In the genomic region with DNA sequence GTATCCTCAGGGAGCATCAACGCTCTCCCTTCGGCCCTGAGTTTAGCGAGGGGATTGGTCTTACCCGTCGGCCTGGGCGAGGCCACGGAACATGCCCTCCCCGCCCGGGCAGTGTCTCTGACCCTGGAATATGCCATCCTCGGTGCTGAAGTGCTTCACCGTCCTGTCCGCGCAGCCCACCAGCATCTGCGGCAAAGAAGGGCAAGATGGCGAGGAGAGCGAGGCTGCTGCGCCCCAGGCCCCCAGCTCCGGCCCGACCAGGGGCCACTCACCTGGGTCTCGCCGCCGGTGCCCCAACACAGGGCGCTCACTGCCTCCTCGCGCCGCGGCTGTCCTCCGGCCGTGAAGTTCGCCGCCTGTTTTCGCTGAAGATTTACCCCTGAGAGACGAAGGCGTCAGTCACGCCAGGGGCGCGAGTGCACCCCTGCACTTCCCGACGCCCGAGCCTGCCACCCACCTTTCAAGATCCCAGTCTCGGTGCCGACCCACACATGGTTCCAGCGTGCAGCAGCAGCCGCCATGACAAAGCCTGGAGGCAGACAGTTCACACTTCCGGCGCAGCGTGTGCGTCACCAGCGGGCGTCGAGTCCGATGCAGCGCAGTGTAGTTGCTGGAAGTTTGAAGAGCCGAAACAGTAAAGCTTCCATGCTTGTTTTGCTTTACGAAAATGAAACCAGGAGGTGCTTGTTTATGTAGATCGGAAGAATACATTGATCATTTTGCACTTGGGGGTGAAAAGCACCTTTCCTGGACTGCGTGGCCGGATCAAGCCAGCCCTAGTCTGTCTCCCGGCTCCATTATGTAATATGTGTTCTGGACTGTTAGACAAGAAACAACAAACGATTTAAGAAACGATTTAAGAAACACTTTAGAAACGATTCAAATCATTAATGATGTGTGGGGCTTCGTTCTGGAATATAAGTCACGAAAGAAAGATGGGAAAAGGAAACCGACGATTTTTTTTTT, we compare ENCODE assay signal across 1 cellular context.
TF ChIP-seq lines count a peak whose summit lies in the region.

WDR74 (minus strand) TSS at position 541 of the 966 bp plus-strand sequence; CDS start at position 521, 20 bp downstream.

TF ChIP-seq in GM12878, 131 proteins besides CTCF, POLR2A, EP300 and RAD21 (continued from another document and continues in another):
- TF ChIP-seq, protein P1, sequence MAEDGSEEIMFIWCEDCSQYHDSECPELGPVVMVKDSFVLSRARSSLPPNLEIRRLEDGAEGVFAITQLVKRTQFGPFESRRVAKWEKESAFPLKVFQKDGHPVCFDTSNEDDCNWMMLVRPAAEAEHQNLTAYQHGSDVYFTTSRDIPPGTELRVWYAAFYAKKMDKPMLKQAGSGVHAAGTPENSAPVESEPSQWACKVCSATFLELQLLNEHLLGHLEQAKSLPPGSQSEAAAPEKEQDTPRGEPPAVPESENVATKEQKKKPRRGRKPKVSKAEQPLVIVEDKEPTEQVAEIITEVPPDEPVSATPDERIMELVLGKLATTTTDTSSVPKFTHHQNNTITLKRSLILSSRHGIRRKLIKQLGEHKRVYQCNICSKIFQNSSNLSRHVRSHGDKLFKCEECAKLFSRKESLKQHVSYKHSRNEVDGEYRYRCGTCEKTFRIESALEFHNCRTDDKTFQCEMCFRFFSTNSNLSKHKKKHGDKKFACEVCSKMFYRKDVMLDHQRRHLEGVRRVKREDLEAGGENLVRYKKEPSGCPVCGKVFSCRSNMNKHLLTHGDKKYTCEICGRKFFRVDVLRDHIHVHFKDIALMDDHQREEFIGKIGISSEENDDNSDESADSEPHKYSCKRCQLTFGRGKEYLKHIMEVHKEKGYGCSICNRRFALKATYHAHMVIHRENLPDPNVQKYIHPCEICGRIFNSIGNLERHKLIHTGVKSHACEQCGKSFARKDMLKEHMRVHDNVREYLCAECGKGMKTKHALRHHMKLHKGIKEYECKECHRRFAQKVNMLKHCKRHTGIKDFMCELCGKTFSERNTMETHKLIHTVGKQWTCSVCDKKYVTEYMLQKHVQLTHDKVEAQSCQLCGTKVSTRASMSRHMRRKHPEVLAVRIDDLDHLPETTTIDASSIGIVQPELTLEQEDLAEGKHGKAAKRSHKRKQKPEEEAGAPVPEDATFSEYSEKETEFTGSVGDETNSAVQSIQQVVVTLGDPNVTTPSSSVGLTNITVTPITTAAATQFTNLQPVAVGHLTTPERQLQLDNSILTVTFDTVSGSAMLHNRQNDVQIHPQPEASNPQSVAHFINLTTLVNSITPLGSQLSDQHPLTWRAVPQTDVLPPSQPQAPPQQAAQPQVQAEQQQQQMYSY (CRISPR knock-in tag; IDR thresholded peaks at IDR 0.05) = no peak
- no peak for TF ChIP-seq SMC3 (IDR thresholded peaks at IDR 0.05; ENCODE audit: borderline replicate concordance, low read length)
- TF ChIP-seq IKZF1 (conservative IDR thresholded peaks at IDR 0.05) = peak; percentile 82
- peak; percentile 74; the same call in 1 of the 2 replicates for TF ChIP-seq STAT3 (IDR thresholded peaks at IDR 0.05; ENCODE audit: low read depth, low read length)
- TF ChIP-seq CBX3 (IDR thresholded peaks at IDR 0.05; ENCODE audit: borderline replicate concordance, low read depth) = no peak
- no peak for TF ChIP-seq FOS (IDR thresholded peaks at IDR 0.05; ENCODE audit: borderline replicate concordance, extremely low read depth, insufficient read length)
- TF ChIP-seq TCF3 (IDR thresholded peaks at IDR 0.05; ENCODE audit: borderline replicate concordance, insufficient read depth, low read depth, low read length) = no peak
- TF ChIP-seq RAD51 (IDR thresholded peaks at IDR 0.05) = peak; percentile 26; the same call in 1 of the 2 replicates
- TF ChIP-seq SREBF2 (IDR thresholded peaks at IDR 0.05; ENCODE audit: low read length) = no peak
- peak; percentile 93 for TF ChIP-seq GABPA (IDR thresholded peaks at IDR 0.05; ENCODE audit: low read depth)
- TF ChIP-seq NR2C2 (IDR thresholded peaks at IDR 0.05; ENCODE audit: borderline replicate concordance, control insufficient read depth, insufficient read length, low read depth) = no peak
- peak; percentile 95 for TF ChIP-seq SMAD5 (IDR thresholded peaks at IDR 0.05; ENCODE audit: low read depth)
- TF ChIP-seq ZBTB4 (CRISPR knock-in tag; IDR thresholded peaks at IDR 0.05) = no peak
- TF ChIP-seq ZNF207 (IDR thresholded peaks at IDR 0.05; ENCODE audit: borderline replicate concordance) = peak; percentile 58
- TF ChIP-seq NFXL1 (IDR thresholded peaks at IDR 0.05; ENCODE audit: borderline replicate concordance) = no peak
- TF ChIP-seq, protein P2, sequence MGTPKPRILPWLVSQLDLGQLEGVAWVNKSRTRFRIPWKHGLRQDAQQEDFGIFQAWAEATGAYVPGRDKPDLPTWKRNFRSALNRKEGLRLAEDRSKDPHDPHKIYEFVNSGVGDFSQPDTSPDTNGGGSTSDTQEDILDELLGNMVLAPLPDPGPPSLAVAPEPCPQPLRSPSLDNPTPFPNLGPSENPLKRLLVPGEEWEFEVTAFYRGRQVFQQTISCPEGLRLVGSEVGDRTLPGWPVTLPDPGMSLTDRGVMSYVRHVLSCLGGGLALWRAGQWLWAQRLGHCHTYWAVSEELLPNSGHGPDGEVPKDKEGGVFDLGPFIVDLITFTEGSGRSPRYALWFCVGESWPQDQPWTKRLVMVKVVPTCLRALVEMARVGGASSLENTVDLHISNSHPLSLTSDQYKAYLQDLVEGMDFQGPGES (IDR thresholded peaks at IDR 0.05) = no peak
- TF ChIP-seq, protein P3, sequence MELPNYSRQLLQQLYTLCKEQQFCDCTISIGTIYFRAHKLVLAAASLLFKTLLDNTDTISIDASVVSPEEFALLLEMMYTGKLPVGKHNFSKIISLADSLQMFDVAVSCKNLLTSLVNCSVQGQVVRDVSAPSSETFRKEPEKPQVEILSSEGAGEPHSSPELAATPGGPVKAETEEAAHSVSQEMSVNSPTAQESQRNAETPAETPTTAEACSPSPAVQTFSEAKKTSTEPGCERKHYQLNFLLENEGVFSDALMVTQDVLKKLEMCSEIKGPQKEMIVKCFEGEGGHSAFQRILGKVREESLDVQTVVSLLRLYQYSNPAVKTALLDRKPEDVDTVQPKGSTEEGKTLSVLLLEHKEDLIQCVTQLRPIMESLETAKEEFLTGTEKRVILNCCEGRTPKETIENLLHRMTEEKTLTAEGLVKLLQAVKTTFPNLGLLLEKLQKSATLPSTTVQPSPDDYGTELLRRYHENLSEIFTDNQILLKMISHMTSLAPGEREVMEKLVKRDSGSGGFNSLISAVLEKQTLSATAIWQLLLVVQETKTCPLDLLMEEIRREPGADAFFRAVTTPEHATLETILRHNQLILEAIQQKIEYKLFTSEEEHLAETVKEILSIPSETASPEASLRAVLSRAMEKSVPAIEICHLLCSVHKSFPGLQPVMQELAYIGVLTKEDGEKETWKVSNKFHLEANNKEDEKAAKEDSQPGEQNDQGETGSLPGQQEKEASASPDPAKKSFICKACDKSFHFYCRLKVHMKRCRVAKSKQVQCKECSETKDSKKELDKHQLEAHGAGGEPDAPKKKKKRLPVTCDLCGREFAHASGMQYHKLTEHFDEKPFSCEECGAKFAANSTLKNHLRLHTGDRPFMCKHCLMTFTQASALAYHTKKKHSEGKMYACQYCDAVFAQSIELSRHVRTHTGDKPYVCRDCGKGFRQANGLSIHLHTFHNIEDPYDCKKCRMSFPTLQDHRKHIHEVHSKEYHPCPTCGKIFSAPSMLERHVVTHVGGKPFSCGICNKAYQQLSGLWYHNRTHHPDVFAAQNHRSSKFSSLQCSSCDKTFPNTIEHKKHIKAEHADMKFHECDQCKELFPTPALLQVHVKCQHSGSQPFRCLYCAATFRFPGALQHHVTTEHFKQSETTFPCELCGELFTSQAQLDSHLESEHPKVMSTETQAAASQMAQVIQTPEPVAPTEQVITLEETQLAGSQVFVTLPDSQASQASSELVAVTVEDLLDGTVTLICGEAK (IDR thresholded peaks at IDR 0.05; ENCODE audit: borderline replicate concordance) = peak; percentile 90
- TF ChIP-seq PML (IDR thresholded peaks at IDR 0.05; ENCODE audit: low read length) = peak; percentile 93
- peak in 1 of 2 experiments; percentile 38; a peak in 1 of 3 replicates for TF ChIP-seq EGR1 (IDR thresholded peaks at IDR 0.05; ENCODE audit: borderline replicate concordance in 1 of 2, low read depth in 2 of 2, low read length in 2 of 2)
- TF ChIP-seq JUNB (IDR thresholded peaks at IDR 0.05) = no peak
- TF ChIP-seq RB1 (IDR thresholded peaks at IDR 0.05; ENCODE audit: borderline replicate concordance) = peak; percentile 82; the same call in 1 of the 2 replicates
- TF ChIP-seq YBX1 (IDR thresholded peaks at IDR 0.05) = no peak
- no peak for TF ChIP-seq SUPT20H (IDR thresholded peaks at IDR 0.05; ENCODE audit: borderline replicate concordance, control insufficient read depth, low read depth, low read length)
- 0 out of 2 replicates have a peak, but pooled peaks have one; percentile 46 for TF ChIP-seq DPF2 (IDR thresholded peaks at IDR 0.05)
- TF ChIP-seq CHD4 (IDR thresholded peaks at IDR 0.05) = no peak
- 0 out of 2 replicates have a peak, but pooled peaks have one; percentile 30 for TF ChIP-seq HSF1 (IDR thresholded peaks at IDR 0.05; ENCODE audit: low read depth, low read length)
- peak; percentile 58; the same call in 1 of the 2 replicates for TF ChIP-seq PAX5 (IDR thresholded peaks at IDR 0.05; ENCODE audit: borderline replicate concordance, low read depth, low read length)
- TF ChIP-seq TAF1 (IDR thresholded peaks at IDR 0.05; ENCODE audit: borderline replicate concordance, low read depth, low read length) = peak; percentile 94
- TF ChIP-seq CHD2 (IDR thresholded peaks at IDR 0.05; ENCODE audit: borderline replicate concordance, low read depth, low read length) = peak; percentile 71
- peak; percentile 64 for TF ChIP-seq MLLT1 (IDR thresholded peaks at IDR 0.05)
- no peak for TF ChIP-seq IRF5 (IDR thresholded peaks at IDR 0.05; ENCODE audit: borderline replicate concordance)
- 0 out of 2 replicates have a peak, but pooled peaks have one; percentile 1 for TF ChIP-seq SPI1 (IDR thresholded peaks at IDR 0.05; ENCODE audit: borderline replicate concordance, insufficient read depth, low read depth, low read length)
- peak; percentile 26; the same call in 1 of the 2 replicates for TF ChIP-seq ESRRA (IDR thresholded peaks at IDR 0.05; ENCODE audit: low read length)
- TF ChIP-seq NR2C1 (IDR thresholded peaks at IDR 0.05) = peak; percentile 44; the same call in 1 of the 2 replicates
- peak; percentile 65 for TF ChIP-seq ATF7 (IDR thresholded peaks at IDR 0.05; ENCODE audit: low read depth)
- TF ChIP-seq, protein P4, sequence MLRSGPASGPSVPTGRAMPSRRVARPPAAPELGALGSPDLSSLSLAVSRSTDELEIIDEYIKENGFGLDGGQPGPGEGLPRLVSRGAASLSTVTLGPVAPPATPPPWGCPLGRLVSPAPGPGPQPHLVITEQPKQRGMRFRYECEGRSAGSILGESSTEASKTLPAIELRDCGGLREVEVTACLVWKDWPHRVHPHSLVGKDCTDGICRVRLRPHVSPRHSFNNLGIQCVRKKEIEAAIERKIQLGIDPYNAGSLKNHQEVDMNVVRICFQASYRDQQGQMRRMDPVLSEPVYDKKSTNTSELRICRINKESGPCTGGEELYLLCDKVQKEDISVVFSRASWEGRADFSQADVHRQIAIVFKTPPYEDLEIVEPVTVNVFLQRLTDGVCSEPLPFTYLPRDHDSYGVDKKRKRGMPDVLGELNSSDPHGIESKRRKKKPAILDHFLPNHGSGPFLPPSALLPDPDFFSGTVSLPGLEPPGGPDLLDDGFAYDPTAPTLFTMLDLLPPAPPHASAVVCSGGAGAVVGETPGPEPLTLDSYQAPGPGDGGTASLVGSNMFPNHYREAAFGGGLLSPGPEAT (IDR thresholded peaks at IDR 0.05; ENCODE audit: low read depth) = peak; percentile 98
